Comparison of ENCODE assay signal across 8 cellular contexts in genomic region chr1:8702121-8702520, GRCh38.
A peak's percentile ranks its signal among the peaks of the same experiment; 100 is the strongest.
DNase-seq lines count a peak whose midpoint lies in the region; ATAC-seq and TF ChIP-seq lines count a peak whose summit lies in the region.

No MANE protein-coding gene starts in this region.

- ATAC-seq in Right ventricle myocardium superior (ENCODE audit: poor library complexity) (no peak), lower lobe of right lung (peak; percentile 71 to 82)

- 14 to 16% methylated on average over 9 of the region's 9 CpGs for WGBS in tibial nerve, 2 donors

- H3K9me3 ChIP-seq in left ventricle myocardium inferior (replicated peaks): no peaks in the 10 kb centered on the region
- no peaks in the 10 kb centered on the region for H3K9me3 ChIP-seq in lower lobe of right lung
- no peaks in the 10 kb centered on the region for H3K9me3 ChIP-seq in tibial nerve

- peaks cover 82% of the 10 kb centered on the region for H3K4me1 ChIP-seq in left ventricle myocardium inferior
- H3K4me1 ChIP-seq in lower lobe of right lung: peaks cover 51% of the 10 kb centered on the region
- H3K4me1 ChIP-seq in tibial nerve: peaks cover 0 to 48% (median 26%) of the 10 kb centered on the region in 4 donors

- DNase-seq in left ventricle myocardium inferior (no peak), Right ventricle myocardium superior (no peak), NCI-H526 (lab: John Stamatoyannopoulos, UW) (peak; percentile 76 to 81), T47D (ENCODE audit: low read depth in 1 of 2, low spot score in 1 of 2) (peak; percentile 85 to 95), lower lobe of right lung (peak; percentile 72), tibial nerve (ENCODE audit: low spot score in 2 of 2) (no peak), NCI-H2107 treated with DMSO at 0.1 percent for 48 hours (lab: John Stamatoyannopoulos, UW; ENCODE audit: unreplicated experiment) (no peak), NCI-H1048 (lab: John Stamatoyannopoulos, UW) (no peak)

- in situ Hi-C loops in T47D (cut with HindIII; ENCODE audit: low pct_unique_long_range_greater_than_20kb, low sequenced_read_pairs): no loop called here

- no peak for TF ChIP-seq POLR2A in tibial nerve (IDR thresholded peaks at IDR 0.05)

- H3K4me3 ChIP-seq in left ventricle myocardium inferior (peak overlapping the region; percentile 73), lower lobe of right lung (peak overlapping the region; percentile 72), tibial nerve (peak overlapping the region; percentile 58 to 81 (median 68))

- TF ChIP-seq CTCF in left ventricle myocardium inferior (IDR thresholded peaks at IDR 0.05; ENCODE audit: borderline replicate concordance): no peak
- TF ChIP-seq CTCF in lower lobe of right lung (IDR thresholded peaks at IDR 0.05): no peak
- TF ChIP-seq CTCF in tibial nerve (IDR thresholded peaks at IDR 0.05): no peak

- H3K27me3 ChIP-seq in left ventricle myocardium inferior (ENCODE audit: low read depth) (no peaks in the 10 kb centered on the region), lower lobe of right lung (ENCODE audit: low read depth) (no peaks in the 10 kb centered on the region), tibial nerve (no peaks in the 10 kb centered on the region)

- peak overlapping the region; percentile 92 for H3K27ac ChIP-seq in left ventricle myocardium inferior (replicated peaks)
- peak overlapping the region; percentile 85 for H3K27ac ChIP-seq in lower lobe of right lung
- H3K27ac ChIP-seq in tibial nerve: peak overlapping the region; percentile 33 to 93 (median 87)

- no peaks in the 10 kb centered on the region for H3K36me3 ChIP-seq in left ventricle myocardium inferior
- no peaks in the 10 kb centered on the region for H3K36me3 ChIP-seq in lower lobe of right lung
- H3K36me3 ChIP-seq in tibial nerve: no peaks in the 10 kb centered on the region

- intact Hi-C loops in left ventricle myocardium inferior (cut with micrococcal nuclease): no loop called here
- intact Hi-C loops in Right ventricle myocardium superior (cut with DNase I): no loop called here
- intact Hi-C loops in lower lobe of right lung (cut with DNase I): no loop called here

- TF ChIP-seq EP300 in tibial nerve (IDR thresholded peaks at IDR 0.05): no peak

Comparison
In these comparisons a context has a peak if more than half of its experiments do, and no peak if none do; other contexts are left out.
1. DNase-seq: peak in NCI-H526 (2 of 2), T47D (2 of 2) and lower lobe of right lung (single experiment); none in left ventricle myocardium inferior (single experiment), Right ventricle myocardium superior (single experiment), tibial nerve (0 of 2), NCI-H2107 treated with DMSO at 0.1 percent for 48 hours (single experiment) and NCI-H1048 (single experiment).
2. Peak in every context shown above with its lines, with median percentiles within 50 percentile points of each other: H3K27ac ChIP-seq and H3K4me3 ChIP-seq.